Comparison of ENCODE assay signal across 8 cellular contexts in genomic region chr12:27014859-27015729, GRCh38. TPM values are rescaled to one million over a fixed set of nuclear protein-coding genes. Genes with fewer than 3 reads are reported as not detected.
DNase-seq lines count a peak whose midpoint lies in the region; ATAC-seq and TF ChIP-seq lines count a peak whose summit lies in the region.

No MANE protein-coding gene starts in this region.

- H3K27ac ChIP-seq in coronary artery, result peak overlapping the region; percentile 82 to 91

- TF ChIP-seq CTCF in GM12864 (IDR thresholded peaks at IDR 0.05; ENCODE audit: low read depth, low read length, missing control alignments) (no peak), coronary artery (IDR thresholded peaks at IDR 0.05) (no peak), natural killer cell (IDR thresholded peaks at IDR 0.05) (no peak)

- H3K4me3 ChIP-seq in GM12864 (ENCODE audit: low read depth, low read length) (peak overlapping the region; percentile 45; the same call in 1 of the 2 replicates), coronary artery (peak overlapping the region; percentile 88)

- ATAC-seq in natural killer cell, result no peak
- no peak for ATAC-seq in HG02759 (IDR thresholded peaks at IDR 0.05; ENCODE audit: unreplicated experiment)
- ATAC-seq in HG03280 (IDR thresholded peaks at IDR 0.05; ENCODE audit: unreplicated experiment), result no peak

- H3K4me3 Mint-ChIP-seq in natural killer cell, result peak overlapping the region; percentile 89

- H3K36me3 Mint-ChIP-seq in natural killer cell, result no peaks in the 10 kb centered on the region

- peak overlapping the region; percentile 95 to 100 for H3K27ac Mint-ChIP-seq in natural killer cell

- intact Hi-C loops in natural killer cell (cut with micrococcal nuclease), result loop anchor here (1.0 to 10.0 kb wide), 8 partner anchors 7 to 1770 kb away; partner anchors contain the start of genes FGFR1OP2, ITPR2, MED21 and STK38L

- peaks cover 36 to 42% of the 10 kb centered on the region in 2 donors for H3K4me1 Mint-ChIP-seq in natural killer cell

- DNase-seq in GM12864 (ENCODE audit: low read depth) (no peak), NCI-H146 (lab: John Stamatoyannopoulos, UW) (peak; percentile 30), coronary artery (ENCODE audit: low spot score) (no peak), natural killer cell (no peak), NCI-H774 (lab: John Stamatoyannopoulos, UW) (no peak)
- DNase-seq in effector CD4-positive, alpha-beta T cell, result no peak

- no peaks in the 10 kb centered on the region for H3K9me3 Mint-ChIP-seq in natural killer cell

- H3K27me3 Mint-ChIP-seq in natural killer cell (ENCODE audit: low read depth in 2 of 2), result no peaks in the 10 kb centered on the region

RNA-seq across cellular contexts. Expression of gene TM7SF3, which starts 0.9 kb away (rescaled TPM):
- total RNA-seq in natural killer cell, result 10 to 100 TPM; 32.1 to 48.4 (median 42.6) TPM

RNA-seq across cellular contexts. Expression of gene MED21, which starts 7.3 kb away (rescaled TPM):
- 10 to 100 TPM; 82.7 to 95.9 (median 93.8) TPM for total RNA-seq in natural killer cell
